8 cellular contexts compared by ENCODE assay signal in the genomic region with DNA sequence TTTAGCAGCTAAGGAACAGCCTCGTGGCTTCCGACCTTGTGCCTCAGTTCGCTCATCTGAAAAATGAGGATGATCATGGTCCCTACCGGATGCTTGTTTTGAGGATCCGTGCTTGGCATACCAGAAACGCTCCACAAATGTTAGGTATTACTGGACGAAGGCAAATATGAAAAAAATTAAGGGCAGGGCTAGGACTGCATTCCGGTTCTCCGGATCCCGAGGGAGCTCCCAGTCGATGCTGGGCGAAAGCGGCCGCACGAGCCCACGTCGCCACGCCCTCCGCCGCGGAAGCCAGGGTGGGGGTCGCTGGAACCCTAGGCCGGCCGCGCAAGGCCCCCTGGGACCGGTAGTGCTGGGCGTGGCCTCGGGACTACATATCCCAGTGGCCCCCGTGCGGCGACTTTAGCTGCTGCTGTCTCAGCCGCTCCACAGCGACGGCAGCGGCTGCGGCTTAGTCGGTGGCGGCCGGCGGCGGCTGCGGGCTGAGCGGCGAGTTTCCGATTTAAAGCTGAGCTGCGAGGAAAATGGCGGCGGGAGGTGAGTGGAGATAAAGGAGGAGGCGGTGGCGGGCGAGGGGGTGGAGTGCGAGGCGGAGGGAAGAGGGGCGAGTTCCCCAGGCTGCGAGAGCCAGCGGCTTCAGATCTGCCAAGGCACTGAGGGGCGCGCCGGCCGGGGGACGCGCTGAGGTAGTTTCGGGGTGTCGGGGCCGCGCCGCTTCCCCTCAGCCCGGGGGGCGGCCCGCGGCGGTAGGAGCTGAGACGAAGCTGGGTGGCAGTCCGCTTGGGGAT.
DNase-seq lines count a peak whose midpoint lies in the region; ATAC-seq and TF ChIP-seq lines count a peak whose summit lies in the region.

TSS of gene NCOA3 (plus strand) at position 405 of the 788 bp plus-strand sequence. CDS start 120,361 bp downstream, outside the sequence.

- peak; percentile 57 for ATAC-seq in GM19043 (IDR thresholded peaks at IDR 0.05; ENCODE audit: low read depth, unreplicated experiment)
- ATAC-seq in HG03432 (IDR thresholded peaks at IDR 0.05; ENCODE audit: unreplicated experiment) = peak; percentile 75

- peak within 1 kb of the TSS; percentile 89 for H3K4me3 ChIP-seq in choroid plexus epithelial cell (ENCODE audit: low read depth, low read length)

- peak; percentile 40 for TF ChIP-seq CTCF in choroid plexus epithelial cell (conservative IDR thresholded peaks at IDR 0.05; ENCODE audit: low read depth, low read length)

- DNase-seq in Ammon's horn (ENCODE audit: low spot score) (peak; percentile 94), NCI-H510A treated with DMSO at 0.1 percent for 48 hours (lab: John Stamatoyannopoulos, UW) (peak; percentile 93), choroid plexus epithelial cell (ENCODE audit: low read depth) (peak; percentile 93), kidney tubule cell (ENCODE audit: low spot score) (peak; percentile 95)
- peak; percentile 88 to 96 for DNase-seq in activated CD4-positive, alpha-beta T cell treated with anti-CD3 and anti-CD28 coated beads for 24 hours (ENCODE audit: low read depth in 2 of 2)
- DNase-seq in stimulated activated CD4-positive, alpha-beta T cell treated with anti-CD3 and anti-CD28 coated beads, Interleukin-1b, Interleukin-23, amount 100 ng/mL, for 1 hour (ENCODE audit: low read depth in 2 of 2) = peak; percentile 71 to 85

Comparison
In these comparisons a context has a peak if more than half of its experiments do, and no peak if none do; other contexts are left out.
1. Peak in every context shown above with its lines: DNase-seq, ATAC-seq and H3K4me3 ChIP-seq.